ENCODE assay signal across 13 cellular contexts in the genomic region with DNA sequence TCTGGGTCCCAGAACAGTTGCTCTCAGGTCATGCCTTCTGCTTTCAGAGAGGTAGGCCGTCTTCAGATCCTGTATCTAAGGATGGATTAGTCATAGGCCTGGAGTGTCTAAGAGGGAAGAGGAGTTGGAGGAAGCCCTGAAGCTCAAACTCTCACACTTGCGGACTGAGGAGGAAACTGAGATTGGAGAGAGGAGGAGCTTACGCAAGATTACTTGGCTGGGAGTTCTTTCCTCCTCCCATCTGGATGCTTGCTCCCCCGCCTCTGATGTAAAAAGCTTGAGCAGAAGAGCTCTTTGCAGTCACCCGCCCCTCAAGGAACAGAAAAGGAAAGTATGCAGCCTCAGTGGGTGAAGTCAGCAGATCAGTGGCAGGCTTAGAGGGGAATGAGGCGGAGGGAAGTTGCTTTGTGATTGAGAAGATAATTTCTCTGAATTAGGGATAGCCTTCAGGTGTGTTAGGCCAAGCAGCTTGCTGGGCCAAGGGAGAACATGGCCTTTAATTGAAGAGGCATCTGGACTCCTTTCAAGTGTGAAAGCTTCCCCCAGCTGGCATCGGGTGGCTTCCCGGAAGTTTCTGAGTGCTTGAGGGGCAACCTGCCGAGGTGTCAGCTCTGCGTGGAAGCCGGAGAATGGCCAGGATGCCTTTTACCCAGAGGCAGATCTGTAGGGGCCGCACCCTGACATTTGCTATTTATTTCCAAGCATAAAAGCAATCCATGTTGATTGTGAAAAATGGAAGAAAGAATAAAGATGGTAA. TPM values are rescaled to one million over a fixed set of nuclear protein-coding genes. Genes with fewer than 3 reads are reported as not detected.
DNase-seq lines count a peak whose midpoint lies in the region; ATAC-seq, FAIRE-seq and TF ChIP-seq lines count a peak whose summit lies in the region.
"Had no signal": no experiment of that assay in that cellular context is flagged by ENCODE, and none has a peak within 500 bp of the region (broad histone marks: within the 10 kb centered on the region; RNA-seq: fewer than 3 reads in every experiment).

No MANE protein-coding gene starts in this region.

- no peak for TF ChIP-seq POLR2A in H1 (IDR thresholded peaks at IDR 0.05; ENCODE audit: control extremely low read depth in 1 of 2, low read depth in 2 of 2, low read length in 2 of 2)

- H4K20me1 ChIP-seq in H1 (replicated peaks in 1 of 2; ENCODE audit: control insufficient read depth in 1 of 2, insufficient read depth in 2 of 2, low read length in 2 of 2): peaks cover 0 to 1% of the 10 kb centered on the region in 2 experiments

- H3K27me3 ChIP-seq in H7 (ENCODE audit: control insufficient read depth, insufficient read depth, low read length) (no peaks in the 10 kb centered on the region), H1 (replicated peaks in 1 of 4; ENCODE audit: control insufficient read depth in 3 of 4, extremely low read depth in 1 of 4, insufficient read depth in 3 of 4, low read length in 3 of 4) (peaks cover 0 to 4% (median 1%) of the 10 kb centered on the region in 4 experiments; a peak in 3 of 7 replicates)
- H3K27me3 ChIP-seq: tibial nerve had no signal

- H3K36me3 ChIP-seq in H7 (replicated peaks; ENCODE audit: control insufficient read depth, insufficient read depth, low read length): no peaks in the 10 kb centered on the region
- no peaks in the 10 kb centered on the region for H3K36me3 ChIP-seq in H1 (ENCODE audit: control insufficient read depth in 2 of 4, insufficient read depth in 4 of 4, low read length in 3 of 4)
- H3K36me3 ChIP-seq: tibial nerve had no signal

- no peak overlapping the region for H2AK5ac ChIP-seq in H1 (ENCODE audit: low read depth, low read length)

- TF ChIP-seq CTCF in H1 (IDR thresholded peaks at IDR 0.05; ENCODE audit: control extremely low read depth in 1 of 3, insufficient read depth in 1 of 3, low read depth in 1 of 3, low read length in 3 of 3): no peak

- FAIRE-seq in H1 (lab: Jason Lieb, UNC): peak; percentile 32

- H3K4me2 ChIP-seq in H1 (ENCODE audit: insufficient read depth in 1 of 2, low read depth in 2 of 2, low read length in 2 of 2): no peak overlapping the region

- H3K27ac ChIP-seq in H1 (ENCODE audit: low read depth, low read length): no peak overlapping the region
- H3K27ac ChIP-seq: tibial nerve had no signal

- DNase-seq in H7: peak; percentile 57
- peak; percentile 65 for DNase-seq in NCI-H524 treated with DMSO at 0.1 percent for 48 hours (lab: John Stamatoyannopoulos, UW)
- peak in 1 of 2 experiments; percentile 45 for DNase-seq in H1 (ENCODE audit: low read depth in 1 of 2, low spot score in 2 of 2)
- peak; percentile 85 for DNase-seq in putamen (ENCODE audit: low spot score)
- DNase-seq: activated CD4-positive, CD25-positive, alpha-beta regulatory T cell; DMS153 had no signal

- TF ChIP-seq EP300 in H1 (IDR thresholded peaks at IDR 0.05; ENCODE audit: borderline replicate concordance in 1 of 2, low read depth in 2 of 2, low read length in 2 of 2): no peak

- no peak overlapping the region for H3K18ac ChIP-seq in H1 (ENCODE audit: extremely low read depth, low read length)

- H3K79me1 ChIP-seq in H1 (ENCODE audit: low read depth, low read length): no peaks in the 10 kb centered on the region

- H4K5ac ChIP-seq in H1 (ENCODE audit: insufficient read length, low read depth, low read length): no peak overlapping the region

- no peak overlapping the region for H2BK5ac ChIP-seq in H1 (ENCODE audit: low read depth, low read length)

- peaks cover 0 to 12% (median 6%) of the 10 kb centered on the region in 4 experiments; a peak in 4 of 7 replicates for H3K4me1 ChIP-seq in H1 (replicated peaks in 1 of 4; ENCODE audit: control insufficient read depth in 3 of 4, insufficient read depth in 4 of 4, low read length in 3 of 4)

- CTCF ChIA-PET in H1 (lab: Charles Lee; ENCODE audit: partially characterized antibody): interaction anchor here (0.8 to 49.1 kb wide), 11 partner anchors 10 to 139 kb away, joined by 3 to 1071 read pairs (median 28); partner anchors contain the start of genes MYOG and PPFIA4

- H3K9me3 ChIP-seq in H1 (ENCODE audit: insufficient read depth in 2 of 2, low read depth in 1 of 2, low read length in 1 of 2): no peaks in the 10 kb centered on the region
- H3K9me3 ChIP-seq: tibial nerve had no signal

- POLR2A ChIA-PET in H1 (lab: Charles Lee; ENCODE audit: partially characterized antibody): interaction anchor here (0.5 to 1.7 kb wide), 6 partner anchors 8 to 417 kb away, joined by 3 to 5 read pairs (median 4); no protein-coding TSS in a partner anchor

- H3K56ac ChIP-seq in H1 (replicated peaks; ENCODE audit: insufficient read length, low read depth, low read length): no peak overlapping the region

- 0 out of 2 replicates have a peak overlapping the region, but pooled peaks have one; percentile 62 for H2BK12ac ChIP-seq in H1 (ENCODE audit: low read depth, low read length)

- no peaks in the 10 kb centered on the region for H3K79me2 ChIP-seq in H1 (ENCODE audit: control insufficient read depth in 1 of 2, insufficient read depth in 2 of 2, low read length in 2 of 2)

- no peak overlapping the region for H2BK20ac ChIP-seq in H1 (ENCODE audit: low read length)

- no peak overlapping the region for H3K23ac ChIP-seq in H1 (ENCODE audit: insufficient read length)

- 84% methylated on average over 11 of the region's 12 CpGs; no CpG with 5 or more reads in 1 of the 2 experiments for WGBS in H1 (ENCODE audit: extremely low coverage in 1 of 2, insufficient coverage in 1 of 2, insufficient read length in 1 of 2, insufficient replicate concordance in 2 of 2, low coverage in 1 of 2, low lambda C conversion rate in 2 of 2, missing lambda C conversion rate in 1 of 2), 2 experiments

- no peak overlapping the region for H3K9ac ChIP-seq in H1 (replicated peaks in 1 of 4; ENCODE audit: extremely low read depth in 1 of 4, low read depth in 3 of 4, low read length in 3 of 4)

- no peak overlapping the region for H3K14ac ChIP-seq in H1 (ENCODE audit: insufficient read length)

- no peaks in the 10 kb centered on the region for H3K23me2 ChIP-seq in H1 (ENCODE audit: low read depth, low read length)

- TF ChIP-seq RAD21 in H1 (IDR thresholded peaks at IDR 0.05 in 1 of 2, conservative IDR thresholded peaks at IDR 0.05 in 1 of 2; ENCODE audit: low read depth in 2 of 2, low read length in 2 of 2): no peak

- H3K4me3 ChIP-seq in H7 (ENCODE audit: insufficient read depth, low read depth, low read length) (no peak overlapping the region), H1 (ENCODE audit: extremely low read depth in 1 of 4, insufficient read depth in 2 of 4, low read depth in 3 of 4, low read length in 4 of 4) (no peak overlapping the region)
- H3K4me3 ChIP-seq: tibial nerve had no signal

- H4K8ac ChIP-seq in H1 (ENCODE audit: extremely low read depth, insufficient read depth, low read length): no peak overlapping the region

- peak overlapping the region; percentile 56 for H4K91ac ChIP-seq in H1 (replicated peaks; ENCODE audit: insufficient read length, low read length)

- no peak overlapping the region for H3K4ac ChIP-seq in H1 (replicated peaks; ENCODE audit: insufficient read length, low read depth, low read length)

- no peak overlapping the region for H2BK15ac ChIP-seq in H1 (ENCODE audit: low read length)

- H2AFZ ChIP-seq in H1 (ENCODE audit: low read length): no peak overlapping the region

- ATAC-seq in HG02610 (IDR thresholded peaks at IDR 0.05; ENCODE audit: unreplicated experiment) (no peak), GM21825 (IDR thresholded peaks at IDR 0.05; ENCODE audit: unreplicated experiment) (no peak), GM18873 (IDR thresholded peaks at IDR 0.05; ENCODE audit: low FRiP score, unreplicated experiment) (no peak)

- H2BK120ac ChIP-seq in H1 (replicated peaks; ENCODE audit: low read depth, low read length): no peak overlapping the region

RNA-seq across cellular contexts. Expression of gene ADORA1, which starts 6.6 kb away (rescaled TPM):
- 3.5 and 5.7 TPM in 2 replicates for total RNA-seq in H7 (2014; rRNA removed; shearing (Covaris generic))
- total RNA-seq in H1 (2021; fragmentation: NEBNext Ultra II Directional; extraction: Animal tissue kit (Norgen Biotek cat#: 25700)): 3.3 and 3.5 TPM in 2 replicates
- polyA plus RNA-seq in H1 (2011; rRNA removed): 6.7 and 12.2 TPM in 2 replicates
- 3.4 TPM for polyA plus RNA-seq in H1 (2011; cell fraction: cytosol; rRNA removed)
- 6.7 TPM for polyA plus RNA-seq in H1 (2011; cell fraction: nucleus; rRNA removed)
- 1.7 to 4.4 TPM (median 3.6 TPM) in 4 replicates for polyA plus RNA-seq in H1 (2012, experiment 1 of 2)
- polyA plus RNA-seq in H1 (2012, experiment 2 of 2): 4.7 TPM
- polyA plus RNA-seq in H1 (2013, experiment 1 of 2): 4.9 TPM
- polyA plus RNA-seq in H1 (2013, experiment 2 of 2): 6.0 TPM
- polyA minus RNA-seq in H1 (2011; rRNA and poly(A)+ RNA removed): 4.0 and 6.8 TPM in 2 replicates
- polyA minus RNA-seq in H1 (2011; cell fraction: cytosol; rRNA and poly(A)+ RNA removed): 2.0 TPM
- 3.7 TPM for polyA minus RNA-seq in H1 (2011; cell fraction: nucleus; rRNA and poly(A)+ RNA removed)
- total RNA-seq: OCI-LY7 had no signal

RNA-seq across cellular contexts. Expression of gene MYBPH, which starts 41.5 kb away (rescaled TPM):
- not detected in 2 replicates for total RNA-seq in H7 (2014; rRNA removed; shearing (Covaris generic))
- total RNA-seq in H1 (2021; fragmentation: NEBNext Ultra II Directional; extraction: Animal tissue kit (Norgen Biotek cat#: 25700)): not detected in 2 replicates
- polyA plus RNA-seq in H1 (2011; rRNA removed): not detected in 2 replicates
- not detected for polyA plus RNA-seq in H1 (2011; cell fraction: cytosol; rRNA removed)
- polyA plus RNA-seq in H1 (2011; cell fraction: nucleus; rRNA removed): not detected
- not detected in 4 replicates for polyA plus RNA-seq in H1 (2012, experiment 1 of 2)
- polyA plus RNA-seq in H1 (2012, experiment 2 of 2): not detected
- not detected for polyA plus RNA-seq in H1 (2013, experiment 1 of 2)
- not detected for polyA plus RNA-seq in H1 (2013, experiment 2 of 2)
- polyA minus RNA-seq in H1 (2011; rRNA and poly(A)+ RNA removed): not detected in 2 replicates
- polyA minus RNA-seq in H1 (2011; cell fraction: cytosol; rRNA and poly(A)+ RNA removed): not detected
- polyA minus RNA-seq in H1 (2011; cell fraction: nucleus; rRNA and poly(A)+ RNA removed): not detected
- total RNA-seq: M059J, OCI-LY7, tibial nerve had no signal
- polyA plus RNA-seq: neural cell had no signal

RNA-seq across cellular contexts. Expression of gene MYOG, which starts 48.3 kb away (rescaled TPM):
- not detected in 2 replicates for total RNA-seq in H7 (2014; rRNA removed; shearing (Covaris generic))
- not detected in 2 replicates for total RNA-seq in H1 (2021; fragmentation: NEBNext Ultra II Directional; extraction: Animal tissue kit (Norgen Biotek cat#: 25700))
- polyA plus RNA-seq in H1 (2011; rRNA removed): not detected in 2 replicates
- polyA plus RNA-seq in H1 (2011; cell fraction: cytosol; rRNA removed): not detected
- not detected for polyA plus RNA-seq in H1 (2011; cell fraction: nucleus; rRNA removed)
- not detected in 4 replicates for polyA plus RNA-seq in H1 (2012, experiment 1 of 2)
- not detected for polyA plus RNA-seq in H1 (2012, experiment 2 of 2)
- not detected for polyA plus RNA-seq in H1 (2013, experiment 1 of 2)
- polyA plus RNA-seq in H1 (2013, experiment 2 of 2): not detected
- not detected in 2 replicates for polyA minus RNA-seq in H1 (2011; rRNA and poly(A)+ RNA removed)
- polyA minus RNA-seq in H1 (2011; cell fraction: cytosol; rRNA and poly(A)+ RNA removed): not detected
- polyA minus RNA-seq in H1 (2011; cell fraction: nucleus; rRNA and poly(A)+ RNA removed): not detected
- total RNA-seq: M059J, OCI-LY7, tibial nerve had no signal
- polyA plus RNA-seq: neural cell had no signal

RNA-seq across cellular contexts. Expression of gene CHI3L1, which starts 52.4 kb away (rescaled TPM):
- total RNA-seq in H7 (2014; rRNA removed; shearing (Covaris generic)): 0.37 and 0.42 TPM in 2 replicates
- total RNA-seq in H1 (2021; fragmentation: NEBNext Ultra II Directional; extraction: Animal tissue kit (Norgen Biotek cat#: 25700)): not detected in 2 replicates
- polyA plus RNA-seq in H1 (2011; rRNA removed): 0.57 and 1.0 TPM in 2 replicates
- 0.66 TPM for polyA plus RNA-seq in H1 (2011; cell fraction: cytosol; rRNA removed)
- polyA plus RNA-seq in H1 (2011; cell fraction: nucleus; rRNA removed): 2.8 TPM
- polyA plus RNA-seq in H1 (2012, experiment 1 of 2): 0.30 to 1.2 TPM (median 0.59 TPM) in 4 replicates
- 0.12 TPM for polyA plus RNA-seq in H1 (2012, experiment 2 of 2)
- 0.14 TPM for polyA plus RNA-seq in H1 (2013, experiment 1 of 2)
- 0.13 TPM for polyA plus RNA-seq in H1 (2013, experiment 2 of 2)
- 0.37 TPM in 1 of 2 replicates, not detected in the other for polyA minus RNA-seq in H1 (2011; rRNA and poly(A)+ RNA removed)
- polyA minus RNA-seq in H1 (2011; cell fraction: cytosol; rRNA and poly(A)+ RNA removed): not detected
- not detected for polyA minus RNA-seq in H1 (2011; cell fraction: nucleus; rRNA and poly(A)+ RNA removed)
- total RNA-seq: M059J, OCI-LY7 had no signal
- polyA plus RNA-seq: neural cell had no signal
